In genomic region chr17:32348483-32348800, GRCh38 we compare ENCODE assay signal across 10 cellular contexts. TPM values are rescaled to one million over a fixed set of nuclear protein-coding genes. Genes with fewer than 3 reads are reported as not detected.
DNase-seq lines count a peak whose midpoint lies in the region; ATAC-seq, FAIRE-seq and TF ChIP-seq lines count a peak whose summit lies in the region.
"Had no signal": no experiment of that assay in that cellular context is flagged by ENCODE, and none has a peak within 500 bp of the region (broad histone marks: within the 10 kb centered on the region; RNA-seq: fewer than 3 reads in every experiment).

No MANE protein-coding gene starts in this region.

- H3K4me1 Mint-ChIP-seq in nephron, result peaks cover 21% of the 10 kb centered on the region

- no peak overlapping the region for H3K27ac ChIP-seq in DND-41 (ENCODE audit: low read length)
- H3K27ac ChIP-seq in OCI-LY7 (ENCODE audit: low read depth, low read length, poor library complexity, severe bottlenecking), result no peak overlapping the region
- peak overlapping the region; percentile 99 for H3K27ac ChIP-seq in K562 (ENCODE audit: extremely low read depth, low read depth, low read length)
- H3K27ac ChIP-seq: right atrium auricular region had no signal

- BruUV-seq in OCI-LY7 (replicated peaks; lab: Mats Ljungman, UMichigan) (no TSS peak), K562 (replicated peaks; lab: Mats Ljungman, UMichigan) (no TSS peak)

- H4K20me1 ChIP-seq in DND-41 (ENCODE audit: insufficient read depth, low read length), result peaks cover 29% of the 10 kb centered on the region
- H4K20me1 ChIP-seq in OCI-LY7 (ENCODE audit: insufficient read depth, low read length), result peaks cover 26% of the 10 kb centered on the region
- H4K20me1 ChIP-seq in K562 (replicated peaks; ENCODE audit: control insufficient read depth, insufficient read depth, low read length), result peaks cover 25% of the 10 kb centered on the region

- ATAC-seq in DND-41 (ENCODE audit: insufficient read depth, low read depth) (no peak), K562 (no peak; the same call in 2 of the 3 replicates), GM18873 (IDR thresholded peaks at IDR 0.05; ENCODE audit: low FRiP score, unreplicated experiment) (no peak), HG03139 (IDR thresholded peaks at IDR 0.05; ENCODE audit: unreplicated experiment) (no peak), GM18517 (IDR thresholded peaks at IDR 0.05; ENCODE audit: unreplicated experiment) (no peak)

- peaks cover 50% of the 10 kb centered on the region for H3K79me2 ChIP-seq in DND-41 (ENCODE audit: insufficient read depth, low read length)
- H3K79me2 ChIP-seq in OCI-LY7 (ENCODE audit: insufficient read depth, low read depth, low read length), result peaks cover 44% of the 10 kb centered on the region
- peaks cover 61% of the 10 kb centered on the region for H3K79me2 ChIP-seq in K562 (ENCODE audit: control insufficient read depth, insufficient read depth, low read length)

- H3K36me3 ChIP-seq in DND-41 (ENCODE audit: insufficient read depth, low read length) (peaks cover 31% of the 10 kb centered on the region), OCI-LY7 (ENCODE audit: insufficient read depth, low read length) (peaks cover 32% of the 10 kb centered on the region), K562 (ENCODE audit: control insufficient read depth, insufficient read depth, low read length) (peaks cover 22% of the 10 kb centered on the region; the same call in 2 of the 3 replicates)

- H3K4me3 Mint-ChIP-seq in nephron, result peak overlapping the region in 2 of 3 experiments; percentile 62 to 72

- CTCF ChIA-PET in OCI-LY7 (lab: Charles Lee; ENCODE audit: unreplicated experiment) (no interaction called here), K562 (lab: Yijun Ruan, JAX; ENCODE audit: low intra/inter-chr PET ratio) (no interaction called here)

- intact Hi-C loops in OCI-LY7 (cut with micrococcal nuclease; ENCODE audit: unreplicated experiment), result no loop called here
- intact Hi-C loops in K562 (cut with micrococcal nuclease), result no loop called here

- H2AFZ ChIP-seq in DND-41 (ENCODE audit: low read depth, low read length) (no peak overlapping the region), OCI-LY7 (ENCODE audit: low read length) (no peak overlapping the region), K562 (ENCODE audit: low read depth, low read length) (no peak overlapping the region)

- no peaks in the 10 kb centered on the region for H3K9me2 ChIP-seq in OCI-LY7 (ENCODE audit: insufficient read depth, low read length)

- H3K36me3 Mint-ChIP-seq in nephron (ENCODE audit: low read depth), result peaks cover 25% of the 10 kb centered on the region

- TF ChIP-seq RAD21 in K562 (CRISPR knock-in tag; conservative IDR thresholded peaks at IDR 0.05 in 1 of 2, IDR thresholded peaks at IDR 0.05 in 1 of 2), result no peak

- FAIRE-seq in K562 (lab: Jason Lieb, UNC), result peak; percentile 90
- FAIRE-seq: D721Med had no signal

- H3K9ac ChIP-seq in DND-41 (ENCODE audit: low read depth, low read length) (0 out of 2 replicates have a peak overlapping the region, but pooled peaks have one; percentile 96), K562 (ENCODE audit: insufficient read depth in 1 of 2, low read depth in 2 of 2, low read length in 2 of 2) (peak overlapping the region; percentile 98 to 99; a peak in 3 of 4 replicates)

- in situ Hi-C loops in K562 (cut with MboI), result no loop called here

- POLR2A ChIA-PET in OCI-LY7 (lab: Charles Lee) (interaction anchor here (0.7 to 1.0 kb wide), 4 partner anchors 9 to 524 kb away, joined by 3 to 4 read pairs (median 3); no protein-coding TSS in a partner anchor), K562 (lab: Yijun Ruan, JAX) (interaction anchor here (0.5 to 1.7 kb wide), 15 partner anchors 9 to 199 kb away, joined by 3 to 6 read pairs (median 3); no protein-coding TSS in a partner anchor)

- no peaks in the 10 kb centered on the region for H3K27me3 Mint-ChIP-seq in nephron (ENCODE audit: low read depth)

- TF ChIP-seq POLR2A in K562 (conservative IDR thresholded peaks at IDR 0.05), result no peak

- no peak for TF ChIP-seq CTCF in DND-41 (IDR thresholded peaks at IDR 0.05; ENCODE audit: borderline replicate concordance, extremely low read depth, low read length, poor library complexity, severe bottlenecking)
- no peak for TF ChIP-seq CTCF in OCI-LY7 (conservative IDR thresholded peaks at IDR 0.05; ENCODE audit: low read length)
- no peak for TF ChIP-seq CTCF in K562 (IDR thresholded peaks at IDR 0.05 in 2 of 3, conservative IDR thresholded peaks at IDR 0.05 in 1 of 3; ENCODE audit: insufficient read depth in 2 of 3, low read depth in 1 of 3, low read length in 3 of 3)
- TF ChIP-seq CTCF in nephron (IDR thresholded peaks at IDR 0.05; ENCODE audit: unreplicated experiment in 3 of 3), result no peak

- H3K9me3 Mint-ChIP-seq in nephron, result no peaks in the 10 kb centered on the region

- H3K9me1 ChIP-seq in K562 (ENCODE audit: control insufficient read depth, insufficient read depth, low read length), result no peaks in the 10 kb centered on the region

- TF ChIP-seq EP300 in K562 (IDR thresholded peaks at IDR 0.05; ENCODE audit: low read length), result no peak

- peak overlapping the region in 2 of 3 experiments; percentile 62 to 73 for H3K27ac Mint-ChIP-seq in nephron

- DNase-seq in DND-41 (no peak), OCI-LY7 (ENCODE audit: low spot score) (no peak), K562 (ENCODE audit: extremely low read depth in 1 of 4, low spot score in 3 of 4) (peak in 1 of 4 experiments; percentile 92)
- DNase-seq: cortex of kidney had no signal

- no peaks in the 10 kb centered on the region for H3K27me3 ChIP-seq in DND-41 (ENCODE audit: insufficient read depth, low read length, poor library complexity)
- no peaks in the 10 kb centered on the region for H3K27me3 ChIP-seq in K562 (ENCODE audit: control insufficient read depth in 2 of 2, insufficient read depth in 2 of 2, low read length in 2 of 2)
- H3K27me3 ChIP-seq: right atrium auricular region had no signal

- peaks cover 34% of the 10 kb centered on the region for H3K4me1 ChIP-seq in DND-41 (ENCODE audit: insufficient read depth, low read length)
- H3K4me1 ChIP-seq in OCI-LY7 (ENCODE audit: insufficient read depth, low read length, poor library complexity, severe bottlenecking), result peaks cover 29% of the 10 kb centered on the region
- H3K4me1 ChIP-seq in K562 (replicated peaks in 1 of 2; ENCODE audit: control insufficient read depth in 2 of 2, insufficient read depth in 2 of 2, low read length in 2 of 2), result peaks cover 28 to 29% of the 10 kb centered on the region in 2 experiments; a peak in 4 of 5 replicates

- H3K9me3 ChIP-seq in DND-41 (ENCODE audit: insufficient read depth, low read length, severe bottlenecking) (no peaks in the 10 kb centered on the region), OCI-LY7 (ENCODE audit: low read length) (no peaks in the 10 kb centered on the region), K562 (replicated peaks; ENCODE audit: control insufficient read depth, insufficient read depth, low read depth, low read length) (no peaks in the 10 kb centered on the region)
- H3K9me3 ChIP-seq: right atrium auricular region had no signal

- H3K4me3 ChIP-seq in DND-41 (ENCODE audit: low read depth in 1 of 2, low read length in 2 of 2) (no peak overlapping the region), OCI-LY7 (ENCODE audit: low read depth, low read length, poor library complexity, severe bottlenecking) (no peak overlapping the region), K562 (peak overlapping the region; percentile 74)

- WGBS in K562 (ENCODE audit: insufficient coverage, low coverage, missing lambda C conversion rate), result 6% methylated on average over 2 of the region's 2 CpGs

- H3K4me2 ChIP-seq in DND-41 (ENCODE audit: insufficient read depth, low read length) (peak overlapping the region; percentile 71), OCI-LY7 (ENCODE audit: low read length) (peak overlapping the region; percentile 86), K562 (ENCODE audit: insufficient read depth, low read length) (peak overlapping the region; percentile 92)

RNA-seq across cellular contexts. Expression of gene ZNF207, which starts 1.5 kb away (rescaled TPM):
- 121 and 157 TPM in 2 replicates for total RNA-seq in OCI-LY7 (2014; rRNA removed; shearing (Covaris generic))
- total RNA-seq in OCI-LY7 (2022) (284 and 309 TPM in 2 replicates), K562 (2014; rRNA removed) (123 and 153 TPM in 2 replicates), K562 (2014; rRNA removed; fragmentation: Illumina TruSeq; extraction: Trizol) (268 and 297 TPM in 2 replicates), K562 (2015; rRNA removed; fragmentation: Illumina TruSeq; extraction: Trizol) (245 and 255 TPM in 2 replicates), K562 (2021) (216 and 222 TPM in 2 replicates)
- 624 and 1,466 TPM in 2 replicates for total RNA-seq in K562 (2011; cell fraction: chromatin; rRNA removed; ENCODE audit: low replicate concordance)
- total RNA-seq in K562 (2011; cell fraction: nucleolus; rRNA removed), result 225 and 284 TPM in 2 replicates
- total RNA-seq in K562 (2011; cell fraction: nucleoplasm; rRNA removed), result 466 and 588 TPM in 2 replicates
- polyA plus RNA-seq in K562 (2011; rRNA removed) (267 and 333 TPM in 2 replicates), K562 (2014; fragmentation: Illumina TruSeq; extraction: Trizol) (317 and 370 TPM in 2 replicates), K562 (2014; fragmentation: Nextera tagmentation; extraction: Ambion mirVana) (100 to 1,000 TPM; 191 to 245 TPM), K562 (2014; rRNA removed) (216 and 250 TPM in 2 replicates)
- 266 and 328 TPM in 2 replicates for polyA plus RNA-seq in K562 (2011; cell fraction: cytosol; rRNA removed)
- polyA plus RNA-seq in K562 (2011; cell fraction: nucleus; rRNA removed), result 346 and 475 TPM in 2 replicates
- polyA plus RNA-seq in K562 (2012), result 196 and 246 TPM in 2 replicates
- polyA minus RNA-seq in K562 (2011; rRNA and poly(A)+ RNA removed), result 343 and 416 TPM in 2 replicates
- 103 and 151 TPM in 2 replicates for polyA minus RNA-seq in K562 (2011; cell fraction: cytosol; rRNA and poly(A)+ RNA removed)
- 188 and 265 TPM in 2 replicates for polyA minus RNA-seq in K562 (2011; cell fraction: nucleus; rRNA and poly(A)+ RNA removed)

RNA-seq across cellular contexts. Expression of gene C17orf75, which starts 6.5 kb away (rescaled TPM):
- total RNA-seq in OCI-LY7 (2014; rRNA removed; shearing (Covaris generic)), result 70.9 and 106 TPM in 2 replicates
- total RNA-seq in OCI-LY7 (2022) (64.8 and 66.1 TPM in 2 replicates), K562 (2014; rRNA removed) (17.4 and 24.8 TPM in 2 replicates), K562 (2014; rRNA removed; fragmentation: Illumina TruSeq; extraction: Trizol) (21.2 and 22.4 TPM in 2 replicates), K562 (2015; rRNA removed; fragmentation: Illumina TruSeq; extraction: Trizol) (15.0 and 16.1 TPM in 2 replicates), K562 (2021) (17.3 and 18.5 TPM in 2 replicates)
- 21.1 and 30.2 TPM in 2 replicates for total RNA-seq in K562 (2011; cell fraction: chromatin; rRNA removed; ENCODE audit: low replicate concordance)
- total RNA-seq in K562 (2011; cell fraction: nucleolus; rRNA removed), result 10.5 and 11.2 TPM in 2 replicates
- 21.6 and 26.5 TPM in 2 replicates for total RNA-seq in K562 (2011; cell fraction: nucleoplasm; rRNA removed)
- polyA plus RNA-seq in K562 (2011; rRNA removed) (14.1 and 26.1 TPM in 2 replicates), K562 (2014; fragmentation: Illumina TruSeq; extraction: Trizol) (15.1 and 15.5 TPM in 2 replicates), K562 (2014; fragmentation: Nextera tagmentation; extraction: Ambion mirVana) (10 to 100 TPM; 49.6 to 55.7 TPM), K562 (2014; rRNA removed) (17.0 and 20.4 TPM in 2 replicates)
- 5.5 and 8.6 TPM in 2 replicates for polyA plus RNA-seq in K562 (2011; cell fraction: cytosol; rRNA removed)
- 11.0 and 15.2 TPM in 2 replicates for polyA plus RNA-seq in K562 (2011; cell fraction: nucleus; rRNA removed)
- 18.6 and 24.7 TPM in 2 replicates for polyA plus RNA-seq in K562 (2012)
- 9.7 and 16.0 TPM in 2 replicates for polyA minus RNA-seq in K562 (2011; rRNA and poly(A)+ RNA removed)
- polyA minus RNA-seq in K562 (2011; cell fraction: cytosol; rRNA and poly(A)+ RNA removed), result 4.6 and 7.2 TPM in 2 replicates
- polyA minus RNA-seq in K562 (2011; cell fraction: nucleus; rRNA and poly(A)+ RNA removed), result 4.6 and 5.6 TPM in 2 replicates
